Comparison of ENCODE assay signal across 8 cellular contexts in the genomic region with DNA sequence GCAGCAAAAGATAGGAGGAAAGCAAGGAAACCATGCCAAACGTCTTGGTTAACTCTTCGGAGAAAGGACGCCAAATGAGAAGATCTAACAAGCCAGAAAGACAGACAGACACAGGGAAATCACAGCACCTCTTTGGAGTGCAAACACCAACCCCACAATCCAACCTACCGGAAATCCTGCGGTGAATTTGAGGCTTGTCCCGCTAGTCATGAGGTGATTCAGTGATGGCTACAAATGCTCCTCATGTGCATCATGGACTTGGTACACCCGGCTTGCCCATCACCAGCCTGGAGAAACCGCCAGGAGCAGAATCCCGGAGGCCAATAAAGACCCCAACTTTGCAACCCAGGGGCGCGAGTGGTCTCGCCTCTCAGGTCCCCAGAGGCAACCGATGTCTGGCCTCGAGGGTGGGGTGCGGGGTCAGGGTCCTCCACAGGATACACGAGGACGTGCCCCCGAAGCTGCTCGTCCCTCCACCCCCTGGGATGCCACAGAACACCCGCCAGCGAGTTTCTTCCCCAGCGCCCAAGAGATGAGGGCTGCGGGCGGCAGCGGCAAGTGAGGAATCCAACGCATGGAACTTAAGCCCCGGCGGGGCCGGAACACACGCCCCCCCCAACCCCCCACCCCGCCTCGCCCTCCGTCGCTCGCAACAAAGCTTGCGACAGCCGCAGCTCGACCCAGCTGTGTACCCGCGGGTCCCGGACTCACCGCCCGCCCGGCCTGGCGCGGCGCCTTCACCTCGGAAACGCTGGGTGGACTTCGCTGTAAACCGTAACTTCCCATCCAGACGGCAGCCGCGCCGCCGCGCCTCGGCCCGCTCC. TPM values are rescaled to one million over a fixed set of nuclear protein-coding genes. Genes with fewer than 3 reads are reported as not detected.
A peak's percentile ranks its signal among the peaks of the same experiment; 100 is the strongest.
DNase-seq lines count a peak whose midpoint lies in the region; ATAC-seq and TF ChIP-seq lines count a peak whose summit lies in the region.
"Not testable (repeated sequence)": the region's sequence is repeated elsewhere in the genome, so short reads cannot be mapped to it uniquely, and the experiment has no call there.

No MANE protein-coding gene starts in this region.

- H3F3A ChIP-seq in GM23248 (ENCODE audit: insufficient read depth), result not testable (repeated sequence)

- H3K27me3 ChIP-seq in GM23248 (replicated peaks; ENCODE audit: insufficient read depth) (peaks cover 25% of the 10 kb centered on the region), neuron (ENCODE audit: insufficient read depth, low read length) (peaks cover 15% of the 10 kb centered on the region)
- not testable (repeated sequence) for H3K27me3 ChIP-seq in HL-60 (ENCODE audit: insufficient read depth, poor library complexity, severe bottlenecking)

- not testable (repeated sequence) for H3K36me3 Mint-ChIP-seq in T-helper 1 cell treated with Interleukin-12 subunit alpha and Interleukin-12 subunit beta and Interleukin-4 antibody, amounts not matched to agents 30 μg/mL and 1 μg/mL, for 36 hours (ENCODE audit: low read depth); activated naive CD8-positive, alpha-beta T cell treated with anti-CD3 and anti-CD28 coated beads, Interleukin-2, amount 50 U/mL, for 24 hours (ENCODE audit: low read depth)

- H3K4me1 Mint-ChIP-seq in T-helper 1 cell treated with Interleukin-12 subunit alpha and Interleukin-12 subunit beta and Interleukin-4 antibody, amounts not matched to agents 30 μg/mL and 1 μg/mL, for 36 hours (ENCODE audit: low read depth), result not testable (repeated sequence)
- peaks cover 11% of the 10 kb centered on the region for H3K4me1 Mint-ChIP-seq in activated naive CD8-positive, alpha-beta T cell treated with anti-CD3 and anti-CD28 coated beads, Interleukin-2, amount 50 U/mL, for 24 hours

- H3K4me3 ChIP-seq in GM23248 (peak overlapping the region; percentile 77), HL-60 (replicated peaks; ENCODE audit: insufficient read depth, low read length) (peak overlapping the region; percentile 58), neuron (ENCODE audit: low read length) (peak overlapping the region; percentile 67)

- ATAC-seq in activated naive CD8-positive, alpha-beta T cell treated with anti-CD3 and anti-CD28 coated beads, Interleukin-2, amount 50 U/mL, for 24 hours, result peak; percentile 73
- ATAC-seq in Right ventricle myocardium superior (ENCODE audit: poor library complexity), result peak; percentile 94

- TF ChIP-seq CTCF in HL-60 (IDR thresholded peaks at IDR 0.05; ENCODE audit: insufficient read depth, low read length), result not testable (repeated sequence)

- peak overlapping the region; percentile 92 for H3K4me2 ChIP-seq in GM23248 (ENCODE audit: unreplicated experiment)

- DNase-seq in ELR (ENCODE audit: low read depth), result peak; percentile 88
- peak; percentile 86 for DNase-seq in GM23248
- DNase-seq in HL-60 (ENCODE audit: low read depth in 1 of 2, low spot score in 1 of 2), result peak in 1 of 2 experiments; percentile 33
- DNase-seq in activated naive CD8-positive, alpha-beta T cell treated with anti-CD3 and anti-CD28 coated beads, Interleukin-2, amount 50 U/mL, for 24 hours, result peak; percentile 44
- not testable (repeated sequence) for DNase-seq in Right ventricle myocardium superior
- DNase-seq in superior temporal gyrus (ENCODE audit: extremely low spot score), result peak; percentile 20

- peak overlapping the region; percentile 88 for H2AFZ ChIP-seq in GM23248
- peak overlapping the region; percentile 90 for H2AFZ ChIP-seq in neuron (ENCODE audit: low read depth, low read length)

- not testable (repeated sequence) for H4K20me1 ChIP-seq in GM23248 (ENCODE audit: insufficient read depth)

- H3K27me3 Mint-ChIP-seq in T-helper 1 cell treated with Interleukin-12 subunit alpha and Interleukin-12 subunit beta and Interleukin-4 antibody, amounts not matched to agents 30 μg/mL and 1 μg/mL, for 36 hours (ENCODE audit: low read depth), result peaks cover 38% of the 10 kb centered on the region
- H3K27me3 Mint-ChIP-seq in activated naive CD8-positive, alpha-beta T cell treated with anti-CD3 and anti-CD28 coated beads, Interleukin-2, amount 50 U/mL, for 24 hours, result peaks cover 35% of the 10 kb centered on the region

- H3K9me2 ChIP-seq in GM23248 (ENCODE audit: insufficient read depth), result not testable (repeated sequence)

- peaks cover 10% of the 10 kb centered on the region; the same call in 1 of the 2 replicates for H3K79me2 ChIP-seq in GM23248 (ENCODE audit: insufficient read depth)

- H3K9me3 ChIP-seq in GM23248 (ENCODE audit: low read depth); neuron (ENCODE audit: low read length): not testable (repeated sequence)

- not testable (repeated sequence) for H3K36me3 ChIP-seq in GM23248 (ENCODE audit: low read depth); neuron (ENCODE audit: insufficient read depth, low read length)

- intact Hi-C loops in Right ventricle myocardium superior (cut with DNase I), result not testable (repeated sequence)

- peak overlapping the region; percentile 67 for H3K9ac ChIP-seq in GM23248

- H3K27ac Mint-ChIP-seq in T-helper 1 cell treated with Interleukin-12 subunit alpha and Interleukin-12 subunit beta and Interleukin-4 antibody, amounts not matched to agents 30 μg/mL and 1 μg/mL, for 36 hours, result not testable (repeated sequence)
- H3K27ac Mint-ChIP-seq in activated naive CD8-positive, alpha-beta T cell treated with anti-CD3 and anti-CD28 coated beads, Interleukin-2, amount 50 U/mL, for 24 hours, result peak overlapping the region; percentile 84

- in situ Hi-C loops in GM23248 (cut with MboI), result not testable (repeated sequence)

- peak overlapping the region; percentile 60 for H3K27ac ChIP-seq in GM23248
- H3K27ac ChIP-seq in HL-60 (replicated peaks), result peak overlapping the region; percentile 40; the same call in 1 of the 2 replicates

- not testable (repeated sequence) for H3K9me3 Mint-ChIP-seq in T-helper 1 cell treated with Interleukin-12 subunit alpha and Interleukin-12 subunit beta and Interleukin-4 antibody, amounts not matched to agents 30 μg/mL and 1 μg/mL, for 36 hours; activated naive CD8-positive, alpha-beta T cell treated with anti-CD3 and anti-CD28 coated beads, Interleukin-2, amount 50 U/mL, for 24 hours

- not testable (repeated sequence) for H3K4me1 ChIP-seq in GM23248 (ENCODE audit: insufficient read depth); neuron (ENCODE audit: insufficient read depth, low read length)

- WGBS in GM23248 (ENCODE audit: low coverage in 1 of 2, low lambda C conversion rate in 2 of 2, missing lambda C conversion rate in 2 of 2), 2 experiments, result 0 to 2% methylated on average over 14 to 31 of the region's 59 CpGs

- peak overlapping the region; percentile 95 for H3K4me3 Mint-ChIP-seq in T-helper 1 cell treated with Interleukin-12 subunit alpha and Interleukin-12 subunit beta and Interleukin-4 antibody, amounts not matched to agents 30 μg/mL and 1 μg/mL, for 36 hours
- H3K4me3 Mint-ChIP-seq in activated naive CD8-positive, alpha-beta T cell treated with anti-CD3 and anti-CD28 coated beads, Interleukin-2, amount 50 U/mL, for 24 hours, result peak overlapping the region; percentile 89

RNA-seq across cellular contexts. Expression of a gene that starts 0.6 kb away (rescaled TPM):
- total RNA-seq in GM23248 (2014; rRNA removed; shearing (Covaris generic)), result 1.4 and 3.0 TPM in 2 replicates
- polyA plus RNA-seq in GM23248 (2016; fragmentation: Nextera tagmentation; extraction: Ambion mirVana), result 0.68 and 1.5 TPM in 2 replicates
- 0.62 TPM for total RNA-seq in Right ventricle myocardium superior
